ENCODE assay signal across 16 cellular contexts in the genomic region with DNA sequence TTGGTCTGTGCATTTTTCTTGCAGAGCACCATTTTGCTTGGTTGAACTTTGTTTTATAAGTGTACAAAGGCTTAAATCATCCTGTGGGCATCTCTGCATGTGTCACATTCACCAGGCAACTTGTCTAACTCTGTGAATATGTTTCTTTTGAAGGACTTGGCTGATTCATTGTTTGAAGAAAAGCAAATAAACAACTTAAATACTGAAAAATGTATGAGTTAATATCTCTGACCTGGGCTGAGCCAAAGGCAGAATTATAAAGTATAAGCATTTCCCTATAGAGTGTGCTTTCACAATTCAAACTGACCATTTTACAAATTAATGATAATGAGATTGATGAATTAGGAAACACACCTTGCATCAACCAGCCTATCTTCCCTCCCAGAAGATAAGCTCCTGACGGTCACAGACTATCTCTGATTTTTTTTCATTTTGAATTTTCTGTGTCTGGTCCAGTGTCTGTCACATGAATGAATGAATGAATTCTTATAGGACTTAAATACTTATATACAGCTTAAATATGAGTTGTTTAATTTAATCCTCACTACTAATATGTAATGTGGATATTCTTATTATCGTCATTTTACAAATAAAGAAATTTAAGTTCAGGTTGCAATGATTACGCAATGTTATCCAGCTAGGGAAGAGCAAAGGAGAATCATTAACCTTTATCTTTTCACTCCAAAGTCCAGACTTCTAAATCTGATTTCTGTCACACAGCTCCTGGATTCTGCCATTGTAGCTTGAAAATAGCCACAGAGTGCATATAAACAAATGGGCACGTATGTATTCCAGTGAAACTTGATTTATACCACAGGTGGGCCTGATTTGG.
A peak's percentile ranks its signal among the peaks of the same experiment; 100 is the strongest.
DNase-seq lines count a peak whose midpoint lies in the region; ATAC-seq and TF ChIP-seq lines count a peak whose summit lies in the region.
"Had no signal": no experiment of that assay in that cellular context is flagged by ENCODE, and none has a peak within 500 bp of the region (broad histone marks: within the 10 kb centered on the region; RNA-seq: fewer than 3 reads in every experiment).

No MANE protein-coding gene starts in this region.

- in situ Hi-C loops in Caki2 (cut with HindIII; ENCODE audit: low pct_unique_long_range_greater_than_20kb, low sequenced_read_pairs) = no loop called here

- H3K27ac ChIP-seq in PC-3 (ENCODE audit: low read length) (no peak overlapping the region), dorsolateral prefrontal cortex (peak overlapping the region; percentile 77 to 100 (median 98)), liver (ENCODE audit: low read depth in 1 of 2, low read length in 2 of 2) (peak overlapping the region; percentile 69 to 73)

- H3F3A ChIP-seq in PC-3 (ENCODE audit: low read length, unreplicated experiment) = no peaks in the 10 kb centered on the region

- H3K4me3 ChIP-seq in PC-3 (ENCODE audit: low read length) = no peak overlapping the region
- H3K4me3 ChIP-seq in dorsolateral prefrontal cortex = peak overlapping the region in 5 of 59 donors; percentile 12 to 31 (median 25)
- H3K4me3 ChIP-seq in liver (ENCODE audit: low read depth in 1 of 3, low read length in 3 of 3) = peak overlapping the region in 2 of 3 donors; percentile 15 to 28
- no peak overlapping the region for H3K4me3 ChIP-seq in mucosa of descending colon

- POLR2A ChIA-PET in PC-3 (lab: Charles Lee; ENCODE audit: unreplicated experiment) = no interaction called here

- H3K9me3 ChIP-seq in PC-3 (ENCODE audit: low read length) = no peaks in the 10 kb centered on the region
- peaks cover 0 to 2% (median 0%) of the 10 kb centered on the region in 4 donors for H3K9me3 ChIP-seq in liver (ENCODE audit: control insufficient read depth in 4 of 4, low read length in 3 of 4)
- no peaks in the 10 kb centered on the region for H3K9me3 ChIP-seq in mucosa of descending colon

- CTCF ChIA-PET in PC-3 (lab: Charles Lee) = no interaction called here

- ATAC-seq in PC-3 = peak; percentile 98
- ATAC-seq in GM19455 (IDR thresholded peaks at IDR 0.05; ENCODE audit: unreplicated experiment) = no peak
- no peak for ATAC-seq in HG03139 (IDR thresholded peaks at IDR 0.05; ENCODE audit: unreplicated experiment)
- ATAC-seq in mucosa of descending colon = no peak
- ATAC-seq: activated T-helper 17 cell treated with anti-CD3 and anti-CD28 coated beads, Interleukin-2, amount 50 U/mL, for 72 hours; naive thymus-derived CD8-positive, alpha-beta T cell; SK-N-SH treated with all-trans-retinoic acid at 6 μM for 48 hours; stimulated activated naive CD8-positive, alpha-beta T cell treated with anti-CD3 and anti-CD28 coated beads, Interleukin-15, Interleukin-2, amounts not matched to agents 100 U/mL and 50 U/mL, for 24 hours had no signal

- peak; percentile 18 for DNase-seq in Caki2 (ENCODE audit: low read depth)
- DNase-seq in PC-3 = peak; percentile 74
- no peak for DNase-seq in dorsolateral prefrontal cortex
- no peak for DNase-seq in NCI-H2107 treated with DMSO at 0.1 percent for 48 hours (lab: John Stamatoyannopoulos, UW; ENCODE audit: unreplicated experiment)
- no peak for DNase-seq in mucosa of descending colon
- DNase-seq: CD8-positive, alpha-beta memory T cell; mammary epithelial cell; naive thymus-derived CD8-positive, alpha-beta T cell; NCI-H1092; NCI-H774; stimulated activated naive CD8-positive, alpha-beta T cell treated with anti-CD3 and anti-CD28 coated beads, Interleukin-15, Interleukin-2, amounts not matched to agents 100 U/mL and 50 U/mL, for 24 hours had no signal

- no peaks in the 10 kb centered on the region for H3K9me2 ChIP-seq in PC-3 (replicated peaks; ENCODE audit: low read length)

- TF ChIP-seq CTCF in PC-3 (conservative IDR thresholded peaks at IDR 0.05; ENCODE audit: low read depth, low read length) (no peak), dorsolateral prefrontal cortex (IDR thresholded peaks at IDR 0.05 in 54 of 56, conservative IDR thresholded peaks at IDR 0.05 in 2 of 56; ENCODE audit: low read depth in 1 of 56, partially characterized antibody in 56 of 56) (no peak), liver (IDR thresholded peaks at IDR 0.05; ENCODE audit: low read depth, low read length, missing input control) (no peak), mucosa of descending colon (IDR thresholded peaks at IDR 0.05) (no peak)

- no peaks in the 10 kb centered on the region for H4K20me1 ChIP-seq in PC-3 (ENCODE audit: low read length)

- peak overlapping the region; percentile 18; the same call in 1 of the 2 replicates for H3K4me2 ChIP-seq in PC-3 (ENCODE audit: low read length)

- H3K27me3 ChIP-seq in PC-3 (ENCODE audit: low read length) (no peaks in the 10 kb centered on the region), dorsolateral prefrontal cortex (no peaks in the 10 kb centered on the region), liver (ENCODE audit: control insufficient read depth in 4 of 4, insufficient read depth in 4 of 4, low read length in 3 of 4) (no peaks in the 10 kb centered on the region)

- peak; percentile 38 to 49 for TF ChIP-seq RAD21 in liver (IDR thresholded peaks at IDR 0.05)

- no peaks in the 10 kb centered on the region for H3K79me2 ChIP-seq in PC-3 (ENCODE audit: low read length)

- intact Hi-C loops in PC-3 (cut with micrococcal nuclease) (no loop called here), dorsolateral prefrontal cortex (cut with DNase I) (loop anchor here in 1 of 2 donors (2.0 to 5.0 kb wide), 2 partner anchors 30 to 183 kb away; a partner anchor contains a TSS), mucosa of descending colon (cut with DNase I, micrococcal nuclease) (no loop called here)

- WGBS in liver = 31% methylated on average over 4 of the region's 4 CpGs

- BruUV-seq in PC-3 (replicated peaks; lab: Mats Ljungman, UMichigan) = no TSS peak

- H3K36me3 ChIP-seq in PC-3 (ENCODE audit: low read depth, low read length) = no peaks in the 10 kb centered on the region
- H3K36me3 ChIP-seq in liver (ENCODE audit: control insufficient read depth in 4 of 4, insufficient read depth in 3 of 4, low read depth in 1 of 4, low read length in 3 of 4) = no peaks in the 10 kb centered on the region
- H3K36me3 ChIP-seq in mucosa of descending colon (ENCODE audit: low read depth) = no peaks in the 10 kb centered on the region

- no peak overlapping the region for H2AFZ ChIP-seq in PC-3 (ENCODE audit: low read length)

- H3K4me1 ChIP-seq in PC-3 (ENCODE audit: insufficient read depth, low read length) (peaks cover 15% of the 10 kb centered on the region), liver (ENCODE audit: control insufficient read depth in 4 of 4, insufficient read depth in 4 of 4, low read length in 3 of 4) (peaks cover 6 to 53% (median 37%) of the 10 kb centered on the region in 4 donors), mucosa of descending colon (ENCODE audit: low read depth) (no peaks in the 10 kb centered on the region)

- H3K9ac ChIP-seq in PC-3 (ENCODE audit: low read length) (no peak overlapping the region), liver (ENCODE audit: low read depth in 1 of 2, low read length in 2 of 2) (peak overlapping the region in 1 of 2 donors; percentile 32)

TF ChIP-seq in liver, 16 proteins besides CTCF, POLR2A, EP300 and RAD21 (continues in another document):
- peak in 1 of 2 donors; percentile 55 for TF ChIP-seq JUND (IDR thresholded peaks at IDR 0.05)
- TF ChIP-seq, protein P1, sequence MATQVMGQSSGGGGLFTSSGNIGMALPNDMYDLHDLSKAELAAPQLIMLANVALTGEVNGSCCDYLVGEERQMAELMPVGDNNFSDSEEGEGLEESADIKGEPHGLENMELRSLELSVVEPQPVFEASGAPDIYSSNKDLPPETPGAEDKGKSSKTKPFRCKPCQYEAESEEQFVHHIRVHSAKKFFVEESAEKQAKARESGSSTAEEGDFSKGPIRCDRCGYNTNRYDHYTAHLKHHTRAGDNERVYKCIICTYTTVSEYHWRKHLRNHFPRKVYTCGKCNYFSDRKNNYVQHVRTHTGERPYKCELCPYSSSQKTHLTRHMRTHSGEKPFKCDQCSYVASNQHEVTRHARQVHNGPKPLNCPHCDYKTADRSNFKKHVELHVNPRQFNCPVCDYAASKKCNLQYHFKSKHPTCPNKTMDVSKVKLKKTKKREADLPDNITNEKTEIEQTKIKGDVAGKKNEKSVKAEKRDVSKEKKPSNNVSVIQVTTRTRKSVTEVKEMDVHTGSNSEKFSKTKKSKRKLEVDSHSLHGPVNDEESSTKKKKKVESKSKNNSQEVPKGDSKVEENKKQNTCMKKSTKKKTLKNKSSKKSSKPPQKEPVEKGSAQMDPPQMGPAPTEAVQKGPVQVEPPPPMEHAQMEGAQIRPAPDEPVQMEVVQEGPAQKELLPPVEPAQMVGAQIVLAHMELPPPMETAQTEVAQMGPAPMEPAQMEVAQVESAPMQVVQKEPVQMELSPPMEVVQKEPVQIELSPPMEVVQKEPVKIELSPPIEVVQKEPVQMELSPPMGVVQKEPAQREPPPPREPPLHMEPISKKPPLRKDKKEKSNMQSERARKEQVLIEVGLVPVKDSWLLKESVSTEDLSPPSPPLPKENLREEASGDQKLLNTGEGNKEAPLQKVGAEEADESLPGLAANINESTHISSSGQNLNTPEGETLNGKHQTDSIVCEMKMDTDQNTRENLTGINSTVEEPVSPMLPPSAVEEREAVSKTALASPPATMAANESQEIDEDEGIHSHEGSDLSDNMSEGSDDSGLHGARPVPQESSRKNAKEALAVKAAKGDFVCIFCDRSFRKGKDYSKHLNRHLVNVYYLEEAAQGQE (IDR thresholded peaks at IDR 0.05) = peak; percentile 89
- TF ChIP-seq SP1 (IDR thresholded peaks at IDR 0.05) = peak; percentile 97
- TF ChIP-seq, protein P2, sequence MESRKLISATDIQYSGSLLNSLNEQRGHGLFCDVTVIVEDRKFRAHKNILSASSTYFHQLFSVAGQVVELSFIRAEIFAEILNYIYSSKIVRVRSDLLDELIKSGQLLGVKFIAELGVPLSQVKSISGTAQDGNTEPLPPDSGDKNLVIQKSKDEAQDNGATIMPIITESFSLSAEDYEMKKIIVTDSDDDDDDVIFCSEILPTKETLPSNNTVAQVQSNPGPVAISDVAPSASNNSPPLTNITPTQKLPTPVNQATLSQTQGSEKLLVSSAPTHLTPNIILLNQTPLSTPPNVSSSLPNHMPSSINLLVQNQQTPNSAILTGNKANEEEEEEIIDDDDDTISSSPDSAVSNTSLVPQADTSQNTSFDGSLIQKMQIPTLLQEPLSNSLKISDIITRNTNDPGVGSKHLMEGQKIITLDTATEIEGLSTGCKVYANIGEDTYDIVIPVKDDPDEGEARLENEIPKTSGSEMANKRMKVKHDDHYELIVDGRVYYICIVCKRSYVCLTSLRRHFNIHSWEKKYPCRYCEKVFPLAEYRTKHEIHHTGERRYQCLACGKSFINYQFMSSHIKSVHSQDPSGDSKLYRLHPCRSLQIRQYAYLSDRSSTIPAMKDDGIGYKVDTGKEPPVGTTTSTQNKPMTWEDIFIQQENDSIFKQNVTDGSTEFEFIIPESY (IDR thresholded peaks at IDR 0.05) = no peak
- peak; percentile 88 for TF ChIP-seq TAF1 (conservative IDR thresholded peaks at IDR 0.05)
- no peak for TF ChIP-seq FOXA1 (IDR thresholded peaks at IDR 0.05)
- TF ChIP-seq NR2F2 (IDR thresholded peaks at IDR 0.05) = no peak
- TF ChIP-seq HNF4A (conservative IDR thresholded peaks at IDR 0.05) = peak; percentile 96 to 97
- TF ChIP-seq EGR1 (IDR thresholded peaks at IDR 0.05; ENCODE audit: low read depth in 2 of 2) = peak in 1 of 2 donors; percentile 28
- peak; percentile 83 for TF ChIP-seq YY1 (IDR thresholded peaks at IDR 0.05)
- TF ChIP-seq GABPA (IDR thresholded peaks at IDR 0.05 in 1 of 2, conservative IDR thresholded peaks at IDR 0.05 in 1 of 2) = no peak

Comparison
In these comparisons a context has a peak if more than half of its experiments do, and no peak if none do; other contexts are left out.
1. DNase-seq: peak in Caki2 (single experiment) and PC-3 (single experiment); none in dorsolateral prefrontal cortex (0 of 10), NCI-H2107 treated with DMSO at 0.1 percent for 48 hours (single experiment) and mucosa of descending colon (0 of 3).
2. H3K4me3 ChIP-seq: peak in liver (2 of 3); none in PC-3 (single experiment) and mucosa of descending colon (single experiment).